ENCODE assay signal across 1 cellular context in genomic region chr5:102747386-102748166, GRCh38.
A peak's percentile ranks its signal among the peaks of the same experiment; 100 is the strongest.
TF ChIP-seq lines count a peak whose summit lies in the region.

No MANE protein-coding gene starts in this region.

TF ChIP-seq in GM12878, 131 proteins besides CTCF, POLR2A, EP300 and RAD21 (continued from another document):
- TF ChIP-seq, protein P1, sequence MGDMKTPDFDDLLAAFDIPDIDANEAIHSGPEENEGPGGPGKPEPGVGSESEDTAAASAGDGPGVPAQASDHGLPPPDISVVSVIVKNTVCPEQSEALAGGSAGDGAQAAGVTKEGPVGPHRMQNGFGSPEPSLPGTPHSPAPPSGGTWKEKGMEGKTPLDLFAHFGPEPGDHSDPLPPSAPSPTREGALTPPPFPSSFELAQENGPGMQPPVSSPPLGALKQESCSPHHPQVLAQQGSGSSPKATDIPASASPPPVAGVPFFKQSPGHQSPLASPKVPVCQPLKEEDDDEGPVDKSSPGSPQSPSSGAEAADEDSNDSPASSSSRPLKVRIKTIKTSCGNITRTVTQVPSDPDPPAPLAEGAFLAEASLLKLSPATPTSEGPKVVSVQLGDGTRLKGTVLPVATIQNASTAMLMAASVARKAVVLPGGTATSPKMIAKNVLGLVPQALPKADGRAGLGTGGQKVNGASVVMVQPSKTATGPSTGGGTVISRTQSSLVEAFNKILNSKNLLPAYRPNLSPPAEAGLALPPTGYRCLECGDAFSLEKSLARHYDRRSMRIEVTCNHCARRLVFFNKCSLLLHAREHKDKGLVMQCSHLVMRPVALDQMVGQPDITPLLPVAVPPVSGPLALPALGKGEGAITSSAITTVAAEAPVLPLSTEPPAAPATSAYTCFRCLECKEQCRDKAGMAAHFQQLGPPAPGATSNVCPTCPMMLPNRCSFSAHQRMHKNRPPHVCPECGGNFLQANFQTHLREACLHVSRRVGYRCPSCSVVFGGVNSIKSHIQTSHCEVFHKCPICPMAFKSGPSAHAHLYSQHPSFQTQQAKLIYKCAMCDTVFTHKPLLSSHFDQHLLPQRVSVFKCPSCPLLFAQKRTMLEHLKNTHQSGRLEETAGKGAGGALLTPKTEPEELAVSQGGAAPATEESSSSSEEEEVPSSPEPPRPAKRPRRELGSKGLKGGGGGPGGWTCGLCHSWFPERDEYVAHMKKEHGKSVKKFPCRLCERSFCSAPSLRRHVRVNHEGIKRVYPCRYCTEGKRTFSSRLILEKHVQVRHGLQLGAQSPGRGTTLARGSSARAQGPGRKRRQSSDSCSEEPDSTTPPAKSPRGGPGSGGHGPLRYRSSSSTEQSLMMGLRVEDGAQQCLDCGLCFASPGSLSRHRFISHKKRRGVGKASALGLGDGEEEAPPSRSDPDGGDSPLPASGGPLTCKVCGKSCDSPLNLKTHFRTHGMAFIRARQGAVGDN (IDR thresholded peaks at IDR 0.05), result no peak
- TF ChIP-seq CHD2 (IDR thresholded peaks at IDR 0.05; ENCODE audit: borderline replicate concordance, low read depth, low read length) (no peak), NFIC (IDR thresholded peaks at IDR 0.05; ENCODE audit: low read depth, low read length) (0 out of 2 replicates have a peak, but pooled peaks have one; percentile 37), ATF2 (IDR thresholded peaks at IDR 0.05; ENCODE audit: low read length) (peak; percentile 65), IRF3 (IDR thresholded peaks at IDR 0.05) (no peak), MEF2B (IDR thresholded peaks at IDR 0.05; ENCODE audit: partially characterized antibody, poor library complexity, severe bottlenecking) (peak; percentile 30), GABPA (IDR thresholded peaks at IDR 0.05; ENCODE audit: low read depth) (0 out of 2 replicates have a peak, but pooled peaks have one; percentile 15)
- TF ChIP-seq, protein P2, sequence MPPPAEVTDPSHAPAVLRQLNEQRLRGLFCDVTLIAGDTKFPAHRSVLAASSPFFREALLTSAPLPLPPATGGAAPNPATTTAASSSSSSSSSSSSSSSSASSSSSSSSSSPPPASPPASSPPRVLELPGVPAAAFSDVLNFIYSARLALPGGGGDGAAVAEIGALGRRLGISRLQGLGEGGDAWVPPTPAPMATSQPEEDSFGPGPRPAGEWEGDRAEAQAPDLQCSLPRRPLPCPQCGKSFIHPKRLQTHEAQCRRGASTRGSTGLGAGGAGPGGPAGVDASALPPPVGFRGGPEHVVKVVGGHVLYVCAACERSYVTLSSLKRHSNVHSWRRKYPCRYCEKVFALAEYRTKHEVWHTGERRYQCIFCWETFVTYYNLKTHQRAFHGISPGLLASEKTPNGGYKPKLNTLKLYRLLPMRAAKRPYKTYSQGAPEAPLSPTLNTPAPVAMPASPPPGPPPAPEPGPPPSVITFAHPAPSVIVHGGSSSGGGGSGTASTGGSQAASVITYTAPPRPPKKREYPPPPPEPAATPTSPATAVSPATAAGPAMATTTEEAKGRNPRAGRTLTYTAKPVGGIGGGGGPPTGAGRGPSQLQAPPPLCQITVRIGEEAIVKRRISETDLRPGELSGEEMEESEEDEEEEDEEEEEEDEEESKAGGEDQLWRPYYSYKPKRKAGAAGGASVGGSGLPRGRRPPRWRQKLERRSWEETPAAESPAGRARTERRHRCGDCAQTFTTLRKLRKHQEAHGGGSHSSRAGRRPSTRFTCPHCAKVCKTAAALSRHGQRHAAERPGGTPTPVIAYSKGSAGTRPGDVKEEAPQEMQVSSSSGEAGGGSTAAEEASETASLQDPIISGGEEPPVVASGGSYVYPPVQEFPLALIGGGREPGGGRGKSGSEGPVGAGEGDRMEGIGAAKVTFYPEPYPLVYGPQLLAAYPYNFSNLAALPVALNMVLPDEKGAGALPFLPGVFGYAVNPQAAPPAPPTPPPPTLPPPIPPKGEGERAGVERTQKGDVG (CRISPR knock-in tag; IDR thresholded peaks at IDR 0.05), result no peak
